Comparison of ENCODE assay signal across 1 cellular context in genomic region chr20:47330933-47331708, GRCh38.
A peak's percentile ranks its signal among the peaks of the same experiment; 100 is the strongest.
TF ChIP-seq lines count a peak whose summit lies in the region.

No MANE protein-coding gene starts in this region.

TF ChIP-seq in HepG2, 621 proteins besides CTCF, POLR2A, EP300 and RAD21 (continued from another document):
- TF ChIP-seq MTERF4 (CRISPR knock-in tag; IDR thresholded peaks at IDR 0.05) (0 out of 2 replicates have a peak, but pooled peaks have one; percentile 58), PRDM10 (CRISPR knock-in tag; IDR thresholded peaks at IDR 0.05; ENCODE audit: low read depth) (0 out of 2 replicates have a peak, but pooled peaks have one; percentile 19), NR2F6 (IDR thresholded peaks at IDR 0.05) (no peak), NR2F6 (CRISPR knock-in tag; IDR thresholded peaks at IDR 0.05) (peak; percentile 29; the same call in 1 of the 2 replicates), XRCC5 (optimal IDR thresholded peaks at IDR 0.05; ENCODE audit: low read length) (peak; percentile 15), DRAP1 (CRISPR knock-in tag; IDR thresholded peaks at IDR 0.05) (0 out of 2 replicates have a peak, but pooled peaks have one; percentile 18), MED1 (CRISPR knock-in tag; IDR thresholded peaks at IDR 0.05) (0 out of 2 replicates have a peak, but pooled peaks have one; percentile 14), UBTF (CRISPR knock-in tag; IDR thresholded peaks at IDR 0.05) (no peak), PHF20 (CRISPR knock-in tag; IDR thresholded peaks at IDR 0.05) (no peak), NR2F1 (CRISPR knock-in tag; IDR thresholded peaks at IDR 0.05) (peak in 1 of 2 experiments; percentile 45; a peak in 1 of 4 replicates), FOSL2 (CRISPR knock-in tag; IDR thresholded peaks at IDR 0.05) (peak; percentile 85), ZNF646 (CRISPR knock-in tag; IDR thresholded peaks at IDR 0.05) (no peak)
